In genomic region chr7:99124636-99125504, GRCh38 we compare ENCODE assay signal across 1 cellular context.
TF ChIP-seq lines count a peak whose summit lies in the region.

No MANE protein-coding gene starts in this region.

TF ChIP-seq in HepG2, 621 proteins besides CTCF, POLR2A, EP300 and RAD21:
- TF ChIP-seq BCL6 (CRISPR knock-in tag; IDR thresholded peaks at IDR 0.05) (0 out of 2 replicates have a peak, but pooled peaks have one; percentile 24), ZNF143 (CRISPR knock-in tag; IDR thresholded peaks at IDR 0.05) (no peak), LBX2 (CRISPR knock-in tag; IDR thresholded peaks at IDR 0.05; ENCODE audit: borderline replicate concordance) (no peak), TCF7L2 (IDR thresholded peaks at IDR 0.05; ENCODE audit: low read depth, low read length) (no peak), ZNF709 (CRISPR knock-in tag; IDR thresholded peaks at IDR 0.05) (no peak), ZBTB40 (IDR thresholded peaks at IDR 0.05) (no peak), ZBTB40 (CRISPR knock-in tag; IDR thresholded peaks at IDR 0.05) (no peak), TFE3 (CRISPR knock-in tag; IDR thresholded peaks at IDR 0.05) (no peak), ETS1 (CRISPR knock-in tag; IDR thresholded peaks at IDR 0.05) (no peak), TARDBP (CRISPR knock-in tag; IDR thresholded peaks at IDR 0.05) (no peak), SP4 (CRISPR knock-in tag; IDR thresholded peaks at IDR 0.05) (no peak), HMG20B (CRISPR knock-in tag; conservative IDR thresholded peaks at IDR 0.05) (no peak), SUZ12 (IDR thresholded peaks at IDR 0.05; ENCODE audit: low read depth, low read length) (no peak), ZHX2 (IDR thresholded peaks at IDR 0.05; ENCODE audit: low read depth) (no peak), ZHX2 (CRISPR knock-in tag; IDR thresholded peaks at IDR 0.05; ENCODE audit: borderline replicate concordance) (no peak), TERF1 (CRISPR knock-in tag; IDR thresholded peaks at IDR 0.05) (no peak), ZNF24 (IDR thresholded peaks at IDR 0.05) (peak; percentile 89), NR1H2 (CRISPR knock-in tag; IDR thresholded peaks at IDR 0.05; ENCODE audit: borderline replicate concordance, low read depth) (no peak), ZNF367 (CRISPR knock-in tag; IDR thresholded peaks at IDR 0.05; ENCODE audit: borderline replicate concordance) (no peak)
